8 cellular contexts compared by ENCODE assay signal in genomic region chr19:12913871-12914690, GRCh38. TPM values are rescaled to one million over a fixed set of nuclear protein-coding genes. Genes with fewer than 3 reads are reported as not detected.
DNase-seq lines count a peak whose midpoint lies in the region; ATAC-seq, FAIRE-seq and TF ChIP-seq lines count a peak whose summit lies in the region.
"Had no signal": no experiment of that assay in that cellular context is flagged by ENCODE, and none has a peak within 500 bp of the region (broad histone marks: within the 10 kb centered on the region; RNA-seq: fewer than 3 reads in every experiment).

No MANE protein-coding gene starts in this region.

- H3K9me3 Mint-ChIP-seq in astrocyte (ENCODE audit: unreplicated experiment), result no peaks in the 10 kb centered on the region

- intact Hi-C loops in heart left ventricle (cut with DNase I) (no loop called here), Right ventricle myocardium inferior (cut with DNase I) (no loop called here), gastrocnemius medialis (cut with DNase I; ENCODE audit: low total_unique reads) (no loop called here)

- H3K4me3 ChIP-seq in heart left ventricle, result no peak overlapping the region
- H3K4me3 ChIP-seq in astrocyte (ENCODE audit: insufficient read depth, low read depth, low read length), result no peak overlapping the region
- no peak overlapping the region for H3K4me3 ChIP-seq in gastrocnemius medialis
- H3K4me3 ChIP-seq: adrenal gland had no signal

- no peak overlapping the region for H2AFZ ChIP-seq in astrocyte (ENCODE audit: low read depth, low read length)

- in situ Hi-C loops in gastrocnemius medialis (cut with MboI; ENCODE audit: low sequenced_read_pairs in 4 of 4), result no loop called here

- FAIRE-seq in astrocyte (lab: Jason Lieb, UNC), result no peak

- no peak overlapping the region for H3K9ac ChIP-seq in astrocyte (ENCODE audit: low read length)

- H3K9me3 ChIP-seq in heart left ventricle (no peaks in the 10 kb centered on the region), astrocyte (ENCODE audit: insufficient read depth, low read depth, low read length) (no peaks in the 10 kb centered on the region), gastrocnemius medialis (no peaks in the 10 kb centered on the region)
- H3K9me3 ChIP-seq: adrenal gland, thoracic aorta had no signal

- DNase-seq in heart left ventricle (no peak), Right ventricle myocardium inferior (ENCODE audit: missing footprints) (no peak), astrocyte (ENCODE audit: low read depth) (peak; percentile 26), gastrocnemius medialis (peak in 1 of 2 donors; percentile 28), D341Med (ENCODE audit: low spot score) (no peak), HuH-7.5 (ENCODE audit: low spot score) (no peak)

- H3K36me3 ChIP-seq in heart left ventricle (no peaks in the 10 kb centered on the region), astrocyte (ENCODE audit: insufficient read depth, low read length) (no peaks in the 10 kb centered on the region), gastrocnemius medialis (no peaks in the 10 kb centered on the region)
- H3K36me3 ChIP-seq: adrenal gland, thoracic aorta had no signal

- H3K79me2 ChIP-seq in astrocyte (ENCODE audit: insufficient read depth, low read length), result no peaks in the 10 kb centered on the region

- H3K4me1 ChIP-seq in heart left ventricle, result peaks cover 3 to 29% (median 21%) of the 10 kb centered on the region in 12 donors
- peaks cover 10% of the 10 kb centered on the region for H3K4me1 ChIP-seq in astrocyte (ENCODE audit: insufficient read depth, low read length)
- H3K4me1 ChIP-seq in gastrocnemius medialis, result peaks cover 16 to 18% of the 10 kb centered on the region in 2 donors

- no peak overlapping the region for H3K4me3 Mint-ChIP-seq in astrocyte (ENCODE audit: unreplicated experiment)

- TF ChIP-seq POLR2A in heart left ventricle (IDR thresholded peaks at IDR 0.05) (no peak), gastrocnemius medialis (IDR thresholded peaks at IDR 0.05) (no peak)

- peaks cover 7% of the 10 kb centered on the region for H3K4me1 Mint-ChIP-seq in astrocyte (ENCODE audit: low read depth, unreplicated experiment)

- no peak overlapping the region for H3K4me2 ChIP-seq in astrocyte (ENCODE audit: low read length)

- no peaks in the 10 kb centered on the region for H3K27me3 ChIP-seq in heart left ventricle
- no peaks in the 10 kb centered on the region for H3K27me3 ChIP-seq in astrocyte (ENCODE audit: insufficient read depth, low read length)
- no peaks in the 10 kb centered on the region for H3K27me3 ChIP-seq in gastrocnemius medialis
- H3K27me3 ChIP-seq: adrenal gland had no signal

- peak; percentile 4 to 25 (median 16) for ATAC-seq in heart left ventricle
- no peak for ATAC-seq in Right ventricle myocardium inferior
- peak in 1 of 2 donors; percentile 48 for ATAC-seq in gastrocnemius medialis

- H3K27me3 Mint-ChIP-seq in astrocyte (ENCODE audit: low read depth, unreplicated experiment), result peaks cover 4% of the 10 kb centered on the region

- no peaks in the 10 kb centered on the region for H4K20me1 ChIP-seq in astrocyte (ENCODE audit: insufficient read depth, low read length)

- H3K27ac Mint-ChIP-seq in astrocyte (ENCODE audit: unreplicated experiment), result no peak overlapping the region

- peak overlapping the region in 11 of 12 donors; percentile 43 to 84 (median 66) for H3K27ac ChIP-seq in heart left ventricle
- no peak overlapping the region for H3K27ac ChIP-seq in astrocyte (ENCODE audit: low read depth, low read length)
- H3K27ac ChIP-seq in gastrocnemius medialis, result peak overlapping the region in 3 of 4 donors; percentile 66 to 71 (median 67)

- TF ChIP-seq CTCF in heart left ventricle (IDR thresholded peaks at IDR 0.05) (no peak), astrocyte (IDR thresholded peaks at IDR 0.05; ENCODE audit: insufficient read depth, low read depth, low read length) (no peak), gastrocnemius medialis (IDR thresholded peaks at IDR 0.05 in 4 of 5, conservative IDR thresholded peaks at IDR 0.05 in 1 of 5) (no peak)

- WGBS in heart left ventricle, 4 donors, result 47 to 51% (median 48%) methylated on average over 11 to 12 of the region's 12 CpGs

- no peaks in the 10 kb centered on the region for H3K36me3 Mint-ChIP-seq in astrocyte (ENCODE audit: low read depth, unreplicated experiment)

RNA-seq across cellular contexts. Expression of gene SYCE2, which starts 5.0 kb away (rescaled TPM):
- under 1 TPM in 1 of 9 donors, not detected in 8; 0.24 TPM for total RNA-seq in heart left ventricle
- under 1 TPM in 1 of 2 donors, not detected in 1; 0.06 TPM for polyA plus RNA-seq in heart left ventricle
- total RNA-seq in Right ventricle myocardium inferior, result not detected
- 0.50 TPM in 1 of 2 replicates, not detected in the other for total RNA-seq in astrocyte
- total RNA-seq in gastrocnemius medialis, result not detected
- total RNA-seq: thoracic aorta had no signal

RNA-seq across cellular contexts. Expression of gene FARSA, which starts 19.4 kb away (rescaled TPM):
- 10 to 100 TPM; 35.0 to 49.6 (median 40.6) TPM for total RNA-seq in heart left ventricle
- 100 to 1,000 TPM in 1 of 2 donors, 10 to 100 TPM in 1; 37.3 to 104 TPM for polyA plus RNA-seq in heart left ventricle
- 37.6 TPM for total RNA-seq in Right ventricle myocardium inferior
- 76.7 and 80.4 TPM in 2 replicates for total RNA-seq in astrocyte
- total RNA-seq in gastrocnemius medialis, result 10 to 100 TPM; 40.7 to 68.8 (median 62.3) TPM

RNA-seq across cellular contexts. Expression of gene GCDH, which starts 23.1 kb away (rescaled TPM):
- 100 to 1,000 TPM in 1 of 9 donors, 10 to 100 TPM in 8; 29.8 to 105 (median 46.7) TPM for total RNA-seq in heart left ventricle
- polyA plus RNA-seq in heart left ventricle, result 100 to 1,000 TPM in 1 of 2 donors, 10 to 100 TPM in 1; 28.7 to 107 TPM
- 33.4 TPM for total RNA-seq in Right ventricle myocardium inferior
- total RNA-seq in astrocyte, result 15.5 and 17.5 TPM in 2 replicates
- total RNA-seq in gastrocnemius medialis, result 10 to 100 TPM; 35.6 to 83.8 (median 54.1) TPM

RNA-seq across cellular contexts. Expression of gene CALR, which starts 24.3 kb away (rescaled TPM):
- total RNA-seq in heart left ventricle (100 to 1,000 TPM; 231 to 816 (median 380) TPM), Right ventricle myocardium inferior (496 TPM), astrocyte (2,193 and 2,309 TPM in 2 replicates), gastrocnemius medialis (100 to 1,000 TPM; 110 to 195 (median 135) TPM)
- 100 to 1,000 TPM; 227 to 771 TPM for polyA plus RNA-seq in heart left ventricle

RNA-seq across cellular contexts. Expression of gene KLF1, which starts 27.1 kb away (rescaled TPM):
- under 1 TPM in 2 of 9 donors, not detected in 7; 0.19 to 0.25 TPM for total RNA-seq in heart left ventricle
- polyA plus RNA-seq in heart left ventricle, result not detected
- total RNA-seq in Right ventricle myocardium inferior, result not detected
- total RNA-seq in astrocyte, result 0.17 TPM in 1 of 2 replicates, not detected in the other
- not detected for total RNA-seq in gastrocnemius medialis
- total RNA-seq: thoracic aorta had no signal
